11 cellular contexts compared by ENCODE assay signal in the genomic region with DNA sequence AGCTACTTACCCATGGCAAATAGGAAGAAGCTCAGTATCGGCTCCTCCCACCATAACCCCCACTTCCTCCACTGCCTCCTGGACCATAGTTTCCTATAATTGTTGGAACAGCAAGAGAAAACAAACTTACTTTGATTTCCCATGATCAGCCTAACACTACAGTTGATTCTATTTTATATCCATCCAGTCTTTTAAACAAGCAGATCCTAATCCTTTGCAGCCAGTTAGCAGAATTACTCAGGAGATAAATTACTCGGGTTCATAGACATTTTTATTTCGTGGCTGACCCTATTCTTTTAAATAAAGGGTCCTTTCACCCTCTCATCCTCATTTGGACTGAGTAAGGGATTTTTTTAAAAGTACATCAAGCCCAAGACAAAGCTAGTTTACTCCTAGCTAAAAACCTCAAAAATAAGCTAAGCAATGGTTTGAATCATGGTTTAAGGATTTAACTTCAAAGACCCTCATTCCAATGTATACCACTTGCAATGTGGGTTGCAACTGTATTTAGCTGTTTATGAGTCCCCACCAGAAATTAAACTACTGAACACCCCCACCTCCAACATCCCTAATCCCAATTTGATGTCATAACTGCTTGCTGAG. TPM values are rescaled to one million over a fixed set of nuclear protein-coding genes. Genes with fewer than 3 reads are reported as not detected.
A peak's percentile ranks its signal among the peaks of the same experiment; 100 is the strongest.
DNase-seq lines count a peak whose midpoint lies in the region; ATAC-seq and TF ChIP-seq lines count a peak whose summit lies in the region.
"Had no signal": no experiment of that assay in that cellular context is flagged by ENCODE, and none has a peak within 500 bp of the region (broad histone marks: within the 10 kb centered on the region; RNA-seq: fewer than 3 reads in every experiment).

No MANE protein-coding gene starts in this region.

- peak overlapping the region; percentile 4; the same call in 1 of the 2 replicates for H3K4me2 ChIP-seq in KMS-11

- no peaks in the 10 kb centered on the region for H3K27me3 Mint-ChIP-seq in activated T-helper 1 cell treated with anti-CD3 and anti-CD28 coated beads, Interleukin-12 subunit alpha, Interleukin-12 subunit beta, Interleukin-2, Interleukin-4 antibody, amounts not matched to agents 30 ng/mL and 10 ng/mL and 1 ng/mL, durations not matched to agents 14 hours and 24 hours and 36 hours (ENCODE audit: insufficient read depth)
- H3K27me3 Mint-ChIP-seq in natural killer cell (ENCODE audit: low read depth in 2 of 2), result no peaks in the 10 kb centered on the region

- no peak overlapping the region for H2AFZ ChIP-seq in KMS-11 (ENCODE audit: low read depth)

- peaks cover 69% of the 10 kb centered on the region for H3K36me3 ChIP-seq in KMS-11 (ENCODE audit: insufficient read depth)

- H3K4me3 Mint-ChIP-seq in activated T-helper 1 cell treated with anti-CD3 and anti-CD28 coated beads, Interleukin-12 subunit alpha, Interleukin-12 subunit beta, Interleukin-2, Interleukin-4 antibody, amounts not matched to agents 30 ng/mL and 10 ng/mL and 1 ng/mL, durations not matched to agents 14 hours and 24 hours and 36 hours, result peak overlapping the region; percentile 78
- peak overlapping the region; percentile 83 for H3K4me3 Mint-ChIP-seq in natural killer cell

- H3K4me1 ChIP-seq in KMS-11 (ENCODE audit: low read depth, poor library complexity, severe bottlenecking), result peaks cover 100% of the 10 kb centered on the region

- ATAC-seq in natural killer cell (no peak), GM18867 (IDR thresholded peaks at IDR 0.05; ENCODE audit: unreplicated experiment) (no peak), HG02759 (IDR thresholded peaks at IDR 0.05; ENCODE audit: unreplicated experiment) (no peak)

- peaks cover 95% of the 10 kb centered on the region for H4K20me1 ChIP-seq in KMS-11 (ENCODE audit: insufficient read depth)

- no peaks in the 10 kb centered on the region for H3K27me3 ChIP-seq in KMS-11 (ENCODE audit: insufficient read depth, low read depth)

- H3K4me1 Mint-ChIP-seq in activated T-helper 1 cell treated with anti-CD3 and anti-CD28 coated beads, Interleukin-12 subunit alpha, Interleukin-12 subunit beta, Interleukin-2, Interleukin-4 antibody, amounts not matched to agents 30 ng/mL and 10 ng/mL and 1 ng/mL, durations not matched to agents 14 hours and 24 hours and 36 hours (ENCODE audit: low read depth), result peaks cover 83% of the 10 kb centered on the region
- peaks cover 91 to 95% of the 10 kb centered on the region in 2 donors for H3K4me1 Mint-ChIP-seq in natural killer cell

- H3K27ac ChIP-seq in KMS-11, result peak overlapping the region; percentile 23; the same call in 1 of the 2 replicates

- peak overlapping the region; percentile 84 for H3K27ac Mint-ChIP-seq in activated T-helper 1 cell treated with anti-CD3 and anti-CD28 coated beads, Interleukin-12 subunit alpha, Interleukin-12 subunit beta, Interleukin-2, Interleukin-4 antibody, amounts not matched to agents 30 ng/mL and 10 ng/mL and 1 ng/mL, durations not matched to agents 14 hours and 24 hours and 36 hours
- H3K27ac Mint-ChIP-seq in natural killer cell, result peak overlapping the region; percentile 100

- peaks cover 84% of the 10 kb centered on the region for H3K79me2 ChIP-seq in KMS-11 (ENCODE audit: insufficient read depth, low read depth)

- intact Hi-C loops in activated T-helper 1 cell treated with anti-CD3 and anti-CD28 coated beads, Interleukin-12 subunit alpha, Interleukin-12 subunit beta, Interleukin-2, Interleukin-4 antibody, amounts not matched to agents 30 ng/mL and 10 ng/mL and 1 ng/mL, durations not matched to agents 14 hours and 24 hours and 36 hours (cut with micrococcal nuclease), result no loop called here
- intact Hi-C loops in natural killer cell (cut with micrococcal nuclease), result no loop called here

- TF ChIP-seq CTCF in KMS-11 (conservative IDR thresholded peaks at IDR 0.05; ENCODE audit: low read depth, low read length) (no peak), natural killer cell (IDR thresholded peaks at IDR 0.05) (no peak)

- peak; percentile 38 for DNase-seq in DMS53 (lab: John Stamatoyannopoulos, UW)
- DNase-seq in DMS53 treated with DMSO at 0.1 percent for 48 hours (lab: John Stamatoyannopoulos, UW; ENCODE audit: unreplicated experiment), result no peak
- DNase-seq in activated T-helper 1 cell treated with anti-CD3 and anti-CD28 coated beads, Interleukin-12 subunit alpha, Interleukin-12 subunit beta, Interleukin-2, Interleukin-4 antibody, amounts not matched to agents 30 ng/mL and 10 ng/mL and 1 ng/mL, durations not matched to agents 14 hours and 24 hours and 36 hours (ENCODE audit: low spot score), result no peak
- DNase-seq in natural killer cell, result no peak
- DNase-seq in NCI-H1092 treated with DMSO at 0.1 percent for 48 hours (lab: John Stamatoyannopoulos, UW), result no peak
- DNase-seq: 8988T; Right ventricle myocardium superior; stimulated activated CD8-positive, alpha-beta memory T cell treated with anti-CD3 and anti-CD28 coated beads, Interleukin-4, amount 100 ng/mL, for 48 hours had no signal

- no peak overlapping the region; the same call in 1 of the 2 replicates for H3K9ac ChIP-seq in KMS-11

- H3K9me3 Mint-ChIP-seq in activated T-helper 1 cell treated with anti-CD3 and anti-CD28 coated beads, Interleukin-12 subunit alpha, Interleukin-12 subunit beta, Interleukin-2, Interleukin-4 antibody, amounts not matched to agents 30 ng/mL and 10 ng/mL and 1 ng/mL, durations not matched to agents 14 hours and 24 hours and 36 hours, result no peaks in the 10 kb centered on the region
- no peaks in the 10 kb centered on the region for H3K9me3 Mint-ChIP-seq in natural killer cell

- H3K36me3 Mint-ChIP-seq in activated T-helper 1 cell treated with anti-CD3 and anti-CD28 coated beads, Interleukin-12 subunit alpha, Interleukin-12 subunit beta, Interleukin-2, Interleukin-4 antibody, amounts not matched to agents 30 ng/mL and 10 ng/mL and 1 ng/mL, durations not matched to agents 14 hours and 24 hours and 36 hours (ENCODE audit: low read depth), result peaks cover 85% of the 10 kb centered on the region
- peaks cover 64% of the 10 kb centered on the region for H3K36me3 Mint-ChIP-seq in natural killer cell

- no peak overlapping the region for H3K4me3 ChIP-seq in KMS-11 (IDR thresholded peaks at IDR 0.05; ENCODE audit: insufficient read depth, low read depth, low read length)

RNA-seq across cellular contexts. Expression of gene HNRNPA2B1, which starts 8.0 kb away (rescaled TPM):
- total RNA-seq in activated T-helper 1 cell treated with anti-CD3 and anti-CD28 coated beads, Interleukin-12 subunit alpha, Interleukin-12 subunit beta, Interleukin-2, Interleukin-4 antibody, amounts not matched to agents 30 ng/mL and 10 ng/mL and 1 ng/mL, durations not matched to agents 14 hours and 24 hours and 36 hours, result 821 and 823 TPM in 2 replicates
- 100 to 1,000 TPM; 473 to 627 (median 585) TPM for total RNA-seq in natural killer cell

RNA-seq across cellular contexts. Expression of gene CBX3, which starts 9.0 kb away (rescaled TPM):
- 284 and 298 TPM in 2 replicates for total RNA-seq in activated T-helper 1 cell treated with anti-CD3 and anti-CD28 coated beads, Interleukin-12 subunit alpha, Interleukin-12 subunit beta, Interleukin-2, Interleukin-4 antibody, amounts not matched to agents 30 ng/mL and 10 ng/mL and 1 ng/mL, durations not matched to agents 14 hours and 24 hours and 36 hours
- 100 to 1,000 TPM; 103 to 126 (median 109) TPM for total RNA-seq in natural killer cell

RNA-seq across cellular contexts. Expression of gene NFE2L3, which starts 40.6 kb away (rescaled TPM):
- 80.1 TPM in 2 replicates for total RNA-seq in activated T-helper 1 cell treated with anti-CD3 and anti-CD28 coated beads, Interleukin-12 subunit alpha, Interleukin-12 subunit beta, Interleukin-2, Interleukin-4 antibody, amounts not matched to agents 30 ng/mL and 10 ng/mL and 1 ng/mL, durations not matched to agents 14 hours and 24 hours and 36 hours
- total RNA-seq in natural killer cell, result 1 to 10 TPM in 1 of 3 donors, under 1 TPM in 2; 0.68 to 2.0 (median 1.00) TPM

Comparison
In these comparisons a context has a peak if more than half of its experiments do, and no peak if none do; other contexts are left out.
1. RNA of gene NFE2L3, which starts 40.6 kb away (total RNA-seq): 80.1 TPM in activated T-helper 1 cell treated with anti-CD3 and anti-CD28 coated beads, Interleukin-12 subunit alpha, Interleukin-12 subunit beta, Interleukin-2, Interleukin-4 antibody, amounts not matched to agents 30 ng/mL and 10 ng/mL and 1 ng/mL, durations not matched to agents 14 hours and 24 hours and 36 hours; 0.68 to 2.0 TPM in natural killer cell; every median in the first group is over 10 times any median in the second.